In the genomic region with DNA sequence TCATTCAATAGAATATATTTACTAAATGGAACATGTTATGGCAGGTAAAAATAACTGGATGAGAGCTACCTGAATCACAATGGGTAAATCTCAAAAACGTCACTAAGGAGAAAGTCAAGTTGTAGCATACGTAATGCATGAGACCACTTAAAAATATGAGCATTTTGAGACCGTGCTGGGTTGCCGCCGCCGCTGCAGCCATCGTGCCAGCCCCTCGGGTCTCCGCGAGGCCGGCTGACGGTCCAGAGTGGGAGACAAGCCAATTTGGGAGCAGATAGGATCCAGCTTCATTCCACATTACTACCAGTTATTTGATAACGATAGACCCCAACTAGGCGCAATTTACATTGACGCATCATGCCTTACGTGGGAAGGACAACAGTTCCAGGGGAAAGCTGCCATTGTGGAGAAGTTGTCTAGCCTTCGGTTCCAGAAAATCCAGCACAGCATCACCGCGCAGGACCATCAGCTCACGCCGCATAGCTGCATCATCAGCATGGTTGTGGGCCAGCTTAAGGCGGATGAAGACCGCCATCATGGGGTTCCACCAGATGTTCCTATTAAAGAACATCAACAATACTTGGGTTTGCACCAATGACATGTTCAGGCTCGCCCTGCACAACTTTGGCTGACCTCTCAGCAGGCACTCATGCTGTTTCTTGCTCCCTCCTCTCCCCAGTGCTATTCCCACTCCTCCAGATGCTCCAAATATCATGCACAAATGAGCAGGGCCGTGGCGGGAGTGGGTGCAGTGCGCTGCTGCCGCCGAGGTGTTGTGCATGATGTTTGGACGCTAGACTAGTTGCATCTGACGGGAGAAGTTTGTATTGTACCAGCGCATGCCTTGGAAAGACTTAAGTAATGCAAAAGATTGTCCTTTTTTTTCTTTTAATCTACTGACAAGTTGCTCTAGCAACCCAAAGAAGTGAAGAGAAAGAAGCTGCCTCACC, we compare ENCODE assay signal across 21 cellular contexts. TPM values are rescaled to one million over a fixed set of nuclear protein-coding genes. Genes with fewer than 3 reads are reported as not detected.
DNase-seq lines count a peak whose midpoint lies in the region; FAIRE-seq and TF ChIP-seq lines count a peak whose summit lies in the region.
"Had no signal": no experiment of that assay in that cellular context is flagged by ENCODE, and none has a peak within 500 bp of the region (broad histone marks: within the 10 kb centered on the region; RNA-seq: fewer than 3 reads in every experiment).

No MANE protein-coding gene starts in this region.

- POLR2A ChIA-PET in activated CD4-positive, alpha-beta memory T cell treated with anti-CD3 and anti-CD28 coated beads, Interleukin-2, amount 10 ng/mL, durations not matched to agents 7 days and 5 days (lab: Charles Lee), result no interaction called here

- H3K9me3 ChIP-seq in H9 (ENCODE audit: control insufficient read depth, low read depth, low read length) (no peaks in the 10 kb centered on the region), neuronal stem cell (replicated peaks in 1 of 2; ENCODE audit: control insufficient read depth in 2 of 2, insufficient read depth in 1 of 2, low read depth in 1 of 2, low read length in 2 of 2) (no peaks in the 10 kb centered on the region)
- H3K9me3 ChIP-seq: BE2C, Caco-2 had no signal

- H4K20me1 ChIP-seq in H9 (ENCODE audit: control insufficient read depth, insufficient read depth, insufficient read length), result no peaks in the 10 kb centered on the region

- H3K4me3 Mint-ChIP-seq in activated CD4-positive, alpha-beta T cell treated with anti-CD3 and anti-CD28 coated beads, Interleukin-2, amount 10 ng/mL, durations not matched to agents 24 days and 14 days, result no peak overlapping the region
- no peak overlapping the region for H3K4me3 Mint-ChIP-seq in H9
- H3K4me3 Mint-ChIP-seq in activated CD4-positive, alpha-beta memory T cell treated with anti-CD3 and anti-CD28 coated beads, Interleukin-2, amount 10 ng/mL, durations not matched to agents 7 days and 5 days, result no peak overlapping the region
- H3K4me3 Mint-ChIP-seq: CD4-positive, alpha-beta T cell had no signal

- no peak overlapping the region for H2BK12ac ChIP-seq in H9 (ENCODE audit: insufficient read length, low read depth, low read length)
- H2BK12ac ChIP-seq in neuronal stem cell (ENCODE audit: low read length), result no peak overlapping the region

- no peak overlapping the region for H2BK15ac ChIP-seq in H9 (ENCODE audit: low read depth, low read length)
- no peak overlapping the region for H2BK15ac ChIP-seq in neuronal stem cell (ENCODE audit: low read length)

- H4K8ac ChIP-seq in H9 (replicated peaks; ENCODE audit: insufficient read length, low read depth, low read length) (peak overlapping the region; percentile 95), neuronal stem cell (ENCODE audit: low read depth, low read length) (no peak overlapping the region)

- H3T11ph ChIP-seq in H9 (ENCODE audit: low read length), result no peak overlapping the region

- H3K79me2 ChIP-seq in H9 (ENCODE audit: insufficient read depth, low read length), result no peaks in the 10 kb centered on the region

- peaks cover 7% of the 10 kb centered on the region for H3K4me1 Mint-ChIP-seq in activated CD4-positive, alpha-beta T cell treated with anti-CD3 and anti-CD28 coated beads, Interleukin-2, amount 10 ng/mL, durations not matched to agents 24 days and 14 days
- peaks cover 0 to 2% of the 10 kb centered on the region in 2 experiments; a peak in 1 of 4 replicates for H3K4me1 Mint-ChIP-seq in H9
- peaks cover 6% of the 10 kb centered on the region for H3K4me1 Mint-ChIP-seq in activated CD4-positive, alpha-beta memory T cell treated with anti-CD3 and anti-CD28 coated beads, Interleukin-2, amount 10 ng/mL, durations not matched to agents 7 days and 5 days

- no peak overlapping the region for H3K4me2 ChIP-seq in H9 (ENCODE audit: insufficient read depth, insufficient read length, low read length)
- no peak overlapping the region for H3K4me2 ChIP-seq in neuronal stem cell (ENCODE audit: insufficient read depth, low read length, poor library complexity, severe bottlenecking)
- H3K4me2 ChIP-seq: KMS-11 had no signal

- H3K27ac ChIP-seq in H9 (ENCODE audit: insufficient read length, low read depth, low read length) (no peak overlapping the region), neuronal stem cell (replicated peaks; ENCODE audit: low read length) (no peak overlapping the region)
- H3K27ac ChIP-seq: GM23248, KMS-11 had no signal

- WGBS in H9 (ENCODE audit: extremely low coverage, insufficient read length, low lambda C conversion rate), result no CpG with 5 or more reads among the region's 32 CpGs
- WGBS in neuronal stem cell (ENCODE audit: extremely low coverage in 2 of 2, insufficient read length in 2 of 2, insufficient replicate concordance in 1 of 2), 2 donors, result no CpG with 5 or more reads among the region's 32 CpGs

- peak overlapping the region; percentile 22 for H2AFZ ChIP-seq in H9 (ENCODE audit: low read length)
- peak overlapping the region; percentile 53 for H2AFZ ChIP-seq in neuronal stem cell (ENCODE audit: low read length)
- H2AFZ ChIP-seq: GM23248 had no signal

- H2BK5ac ChIP-seq in H9 (ENCODE audit: insufficient read length, low read length), result no peak overlapping the region
- H2BK5ac ChIP-seq in neuronal stem cell (ENCODE audit: low read length), result no peak overlapping the region

- H3K9ac ChIP-seq in H9 (ENCODE audit: extremely low read depth, insufficient read length, low read length) (no peak overlapping the region), neuronal stem cell (ENCODE audit: low read depth, low read length, poor library complexity) (no peak overlapping the region)
- H3K9ac ChIP-seq: GM23248, KMS-11 had no signal

- H3K36me3 ChIP-seq in bronchial epithelial cell (ENCODE audit: control insufficient read depth, insufficient read depth, low read length), result no peaks in the 10 kb centered on the region
- no peaks in the 10 kb centered on the region for H3K36me3 ChIP-seq in neuronal stem cell (replicated peaks in 1 of 2; ENCODE audit: control insufficient read depth in 2 of 2, insufficient read depth in 2 of 2, low read length in 2 of 2)
- H3K36me3 ChIP-seq: BE2C had no signal

- H2AK5ac ChIP-seq in H9 (ENCODE audit: insufficient read length, low read length) (no peak overlapping the region), neuronal stem cell (ENCODE audit: low read depth, low read length) (no peak overlapping the region)

- no peak for TF ChIP-seq CTCF in H9 (conservative IDR thresholded peaks at IDR 0.05)
- no peak for TF ChIP-seq CTCF in bronchial epithelial cell (IDR thresholded peaks at IDR 0.05; ENCODE audit: insufficient read depth, low read length, severe bottlenecking)

- H2BK120ac ChIP-seq in H9 (ENCODE audit: low read depth, low read length, poor library complexity, severe bottlenecking) (no peak overlapping the region), neuronal stem cell (ENCODE audit: low read depth, low read length) (no peak overlapping the region)

- FAIRE-seq in bronchial epithelial cell (lab: Jason Lieb, UNC), result no peak
- FAIRE-seq: A204.1, D721Med, G401.6, GM12892, GM18507, HTR-8/SVneo had no signal

- no peaks in the 10 kb centered on the region for H3K23me2 ChIP-seq in H9 (ENCODE audit: insufficient read length, low read depth, low read length, poor library complexity, severe bottlenecking)

- H3K36me3 Mint-ChIP-seq in activated CD4-positive, alpha-beta T cell treated with anti-CD3 and anti-CD28 coated beads, Interleukin-2, amount 10 ng/mL, durations not matched to agents 24 days and 14 days (ENCODE audit: low read depth), result no peaks in the 10 kb centered on the region
- no peaks in the 10 kb centered on the region for H3K36me3 Mint-ChIP-seq in H9 (ENCODE audit: insufficient read depth in 1 of 3, low read depth in 3 of 3)
- H3K36me3 Mint-ChIP-seq in activated CD4-positive, alpha-beta memory T cell treated with anti-CD3 and anti-CD28 coated beads, Interleukin-2, amount 10 ng/mL, durations not matched to agents 7 days and 5 days (ENCODE audit: low read depth), result no peaks in the 10 kb centered on the region

- peaks cover 13% of the 10 kb centered on the region for H3K27me3 Mint-ChIP-seq in activated CD4-positive, alpha-beta T cell treated with anti-CD3 and anti-CD28 coated beads, Interleukin-2, amount 10 ng/mL, durations not matched to agents 24 days and 14 days
- no peaks in the 10 kb centered on the region for H3K27me3 Mint-ChIP-seq in H9 (ENCODE audit: low read depth)
- H3K27me3 Mint-ChIP-seq in activated CD4-positive, alpha-beta memory T cell treated with anti-CD3 and anti-CD28 coated beads, Interleukin-2, amount 10 ng/mL, durations not matched to agents 7 days and 5 days, result peaks cover 5% of the 10 kb centered on the region
- H3K27me3 Mint-ChIP-seq: CD4-positive, alpha-beta T cell had no signal

- H4K5ac ChIP-seq in H9 (ENCODE audit: insufficient read length, low read depth, low read length), result no peak overlapping the region

- no peaks in the 10 kb centered on the region for H3K4me1 ChIP-seq in H9 (ENCODE audit: insufficient read depth, low read length)
- no peaks in the 10 kb centered on the region for H3K4me1 ChIP-seq in neuronal stem cell (ENCODE audit: control insufficient read depth in 2 of 2, insufficient read depth in 1 of 2, low read depth in 1 of 2, low read length in 2 of 2)
- H3K4me1 ChIP-seq: BE2C, Caco-2 had no signal

- no peak overlapping the region for H3K4me3 ChIP-seq in bronchial epithelial cell (ENCODE audit: low read depth, low read length)
- H3K4me3 ChIP-seq in neuronal stem cell (ENCODE audit: low read length in 2 of 2), result no peak overlapping the region
- H3K4me3 ChIP-seq: GM23248 had no signal

- H4K91ac ChIP-seq in H9 (ENCODE audit: insufficient read length, low read depth, low read length) (no peak overlapping the region), neuronal stem cell (ENCODE audit: low read depth, low read length, poor library complexity) (no peak overlapping the region)

- H3K27me3 ChIP-seq in H9 (ENCODE audit: insufficient read depth, low read length) (no peaks in the 10 kb centered on the region), bronchial epithelial cell (ENCODE audit: control insufficient read depth, insufficient read depth, low read length) (no peaks in the 10 kb centered on the region), neuronal stem cell (ENCODE audit: control insufficient read depth in 3 of 3, insufficient read depth in 3 of 3, low read depth in 1 of 3, low read length in 3 of 3) (no peaks in the 10 kb centered on the region)
- H3K27me3 ChIP-seq: BE2C had no signal

- CTCF ChIA-PET in activated CD4-positive, alpha-beta memory T cell treated with anti-CD3 and anti-CD28 coated beads, Interleukin-2, amount 10 ng/mL, durations not matched to agents 7 days and 5 days (lab: Charles Lee), result interaction anchor here (1.7 to 4.8 kb wide), 3 partner anchors 13 to 381 kb away, joined by 3 to 24 read pairs (median 23); no protein-coding TSS in a partner anchor

- no peak overlapping the region for H3K4ac ChIP-seq in H9 (ENCODE audit: low read depth, low read length)
- no peak overlapping the region for H3K4ac ChIP-seq in neuronal stem cell (ENCODE audit: low read length)

- intact Hi-C loops in activated CD4-positive, alpha-beta T cell treated with anti-CD3 and anti-CD28 coated beads, Interleukin-2, amount 10 ng/mL, durations not matched to agents 24 days and 14 days (cut with micrococcal nuclease), result loop anchor here (5.0 to 10.0 kb wide), 2 partner anchors 393 to 695 kb away; partner anchors contain the start of genes PPP2R3C and PRORP

- H3K18ac ChIP-seq in H9 (ENCODE audit: insufficient read length, low read depth, low read length), result no peak overlapping the region
- no peak overlapping the region for H3K18ac ChIP-seq in neuronal stem cell (ENCODE audit: low read length)

- H3K27ac Mint-ChIP-seq in activated CD4-positive, alpha-beta T cell treated with anti-CD3 and anti-CD28 coated beads, Interleukin-2, amount 10 ng/mL, durations not matched to agents 24 days and 14 days, result no peak overlapping the region
- no peak overlapping the region; a peak in 1 of 7 replicates for H3K27ac Mint-ChIP-seq in H9
- no peak overlapping the region for H3K27ac Mint-ChIP-seq in activated CD4-positive, alpha-beta memory T cell treated with anti-CD3 and anti-CD28 coated beads, Interleukin-2, amount 10 ng/mL, durations not matched to agents 7 days and 5 days
- H3K27ac Mint-ChIP-seq: CD4-positive, alpha-beta T cell had no signal

- H3K23ac ChIP-seq in H9 (ENCODE audit: insufficient read length, low read depth, low read length) (no peak overlapping the region), neuronal stem cell (ENCODE audit: low read depth, low read length, poor library complexity) (no peak overlapping the region)

- DNase-seq in activated CD4-positive, alpha-beta T cell treated with anti-CD3 and anti-CD28 coated beads, Interleukin-2, amount 10 ng/mL, durations not matched to agents 24 days and 14 days, result peak; percentile 50
- DNase-seq in activated CD4-positive, alpha-beta T cell treated with anti-CD3 and anti-CD28 coated beads for 48 hours, result no peak
- DNase-seq in H9 (no peak), bronchial epithelial cell (ENCODE audit: low read depth) (peak; percentile 44), neuronal stem cell (ENCODE audit: low spot score) (no peak)
- no peak for DNase-seq in activated CD4-positive, CD25-positive, alpha-beta regulatory T cell treated with anti-CD3 and anti-CD28 coated beads, Interleukin-2, amount 50 U/mL, for 72 hours
- DNase-seq in activated CD4-positive, alpha-beta memory T cell treated with anti-CD3 and anti-CD28 coated beads, Interleukin-2, amount 10 ng/mL, durations not matched to agents 7 days and 5 days, result no peak
- DNase-seq: ACHN; BE2C; C1 segment of cervical spinal cord; Caco-2; CD4-positive, alpha-beta T cell; GM23248; H7 had no signal

- H2BK20ac ChIP-seq in H9 (ENCODE audit: low read depth, low read length, poor library complexity, severe bottlenecking), result no peak overlapping the region

- H3K56ac ChIP-seq in H9 (ENCODE audit: insufficient read length, low read depth, low read length), result no peak overlapping the region

- H3K9me3 Mint-ChIP-seq in activated CD4-positive, alpha-beta T cell treated with anti-CD3 and anti-CD28 coated beads, Interleukin-2, amount 10 ng/mL, durations not matched to agents 24 days and 14 days, result no peaks in the 10 kb centered on the region
- H3K9me3 Mint-ChIP-seq in H9, result no peaks in the 10 kb centered on the region; a peak in 1 of 5 replicates
- H3K9me3 Mint-ChIP-seq in activated CD4-positive, alpha-beta memory T cell treated with anti-CD3 and anti-CD28 coated beads, Interleukin-2, amount 10 ng/mL, durations not matched to agents 7 days and 5 days, result no peaks in the 10 kb centered on the region
- H3K9me3 Mint-ChIP-seq: CD4-positive, alpha-beta T cell had no signal

- H3K14ac ChIP-seq in H9 (ENCODE audit: insufficient read depth, low read length) (no peak overlapping the region; the same call in 1 of the 2 replicates), neuronal stem cell (ENCODE audit: low read length) (no peak overlapping the region)

- H3K79me1 ChIP-seq in H9 (ENCODE audit: insufficient read depth, low read depth, low read length, poor library complexity, severe bottlenecking) (no peaks in the 10 kb centered on the region), neuronal stem cell (ENCODE audit: low read depth, low read length) (no peaks in the 10 kb centered on the region)

RNA-seq across cellular contexts. Expression of gene BRMS1L, which starts 6.3 kb away (rescaled TPM):
- 6.0 and 8.2 TPM in 2 replicates for total RNA-seq in activated CD4-positive, alpha-beta T cell treated with anti-CD3 and anti-CD28 coated beads, Interleukin-2, amount 10 ng/mL, durations not matched to agents 24 days and 14 days
- total RNA-seq in H9 (2021) (11.4 and 12.9 TPM in 2 replicates), bronchial epithelial cell (3.9 and 4.6 TPM in 2 replicates)
- polyA plus RNA-seq in neuronal stem cell (2013, experiment 1 of 2), result 13.7 TPM
- 13.5 TPM for polyA plus RNA-seq in neuronal stem cell (2013, experiment 2 of 2)
- 1 to 10 TPM; 3.2 to 4.3 TPM for total RNA-seq in activated CD4-positive, alpha-beta memory T cell treated with anti-CD3 and anti-CD28 coated beads, Interleukin-2, amount 10 ng/mL, durations not matched to agents 7 days and 5 days

RNA-seq across cellular contexts. Expression of gene RALGAPA1, which starts 10.8 kb away (rescaled TPM):
- total RNA-seq in activated CD4-positive, alpha-beta T cell treated with anti-CD3 and anti-CD28 coated beads, Interleukin-2, amount 10 ng/mL, durations not matched to agents 24 days and 14 days, result 33.5 and 35.1 TPM in 2 replicates
- 25.8 and 29.8 TPM in 2 replicates for total RNA-seq in H9 (2021)
- 28.2 and 44.5 TPM in 2 replicates for total RNA-seq in bronchial epithelial cell
- 8.0 TPM for polyA plus RNA-seq in neuronal stem cell (2013, experiment 1 of 2)
- polyA plus RNA-seq in neuronal stem cell (2013, experiment 2 of 2), result 8.3 TPM
- total RNA-seq in activated CD4-positive, alpha-beta memory T cell treated with anti-CD3 and anti-CD28 coated beads, Interleukin-2, amount 10 ng/mL, durations not matched to agents 7 days and 5 days, result 10 to 100 TPM; 29.0 to 32.8 TPM

Comparison
In these comparisons a context has a peak if more than half of its experiments do, and no peak if none do; other contexts are left out.
1. DNase-seq: peak in activated CD4-positive, alpha-beta T cell treated with anti-CD3 and anti-CD28 coated beads, Interleukin-2, amount 10 ng/mL, durations not matched to agents 24 days and 14 days (single experiment) and bronchial epithelial cell (single experiment); none in activated CD4-positive, alpha-beta T cell treated with anti-CD3 and anti-CD28 coated beads for 48 hours (single experiment), H9 (single experiment), neuronal stem cell (single experiment), activated CD4-positive, CD25-positive, alpha-beta regulatory T cell treated with anti-CD3 and anti-CD28 coated beads, Interleukin-2, amount 50 U/mL, for 72 hours (single experiment) and activated CD4-positive, alpha-beta memory T cell treated with anti-CD3 and anti-CD28 coated beads, Interleukin-2, amount 10 ng/mL, durations not matched to agents 7 days and 5 days (single experiment).